In the genomic region with DNA sequence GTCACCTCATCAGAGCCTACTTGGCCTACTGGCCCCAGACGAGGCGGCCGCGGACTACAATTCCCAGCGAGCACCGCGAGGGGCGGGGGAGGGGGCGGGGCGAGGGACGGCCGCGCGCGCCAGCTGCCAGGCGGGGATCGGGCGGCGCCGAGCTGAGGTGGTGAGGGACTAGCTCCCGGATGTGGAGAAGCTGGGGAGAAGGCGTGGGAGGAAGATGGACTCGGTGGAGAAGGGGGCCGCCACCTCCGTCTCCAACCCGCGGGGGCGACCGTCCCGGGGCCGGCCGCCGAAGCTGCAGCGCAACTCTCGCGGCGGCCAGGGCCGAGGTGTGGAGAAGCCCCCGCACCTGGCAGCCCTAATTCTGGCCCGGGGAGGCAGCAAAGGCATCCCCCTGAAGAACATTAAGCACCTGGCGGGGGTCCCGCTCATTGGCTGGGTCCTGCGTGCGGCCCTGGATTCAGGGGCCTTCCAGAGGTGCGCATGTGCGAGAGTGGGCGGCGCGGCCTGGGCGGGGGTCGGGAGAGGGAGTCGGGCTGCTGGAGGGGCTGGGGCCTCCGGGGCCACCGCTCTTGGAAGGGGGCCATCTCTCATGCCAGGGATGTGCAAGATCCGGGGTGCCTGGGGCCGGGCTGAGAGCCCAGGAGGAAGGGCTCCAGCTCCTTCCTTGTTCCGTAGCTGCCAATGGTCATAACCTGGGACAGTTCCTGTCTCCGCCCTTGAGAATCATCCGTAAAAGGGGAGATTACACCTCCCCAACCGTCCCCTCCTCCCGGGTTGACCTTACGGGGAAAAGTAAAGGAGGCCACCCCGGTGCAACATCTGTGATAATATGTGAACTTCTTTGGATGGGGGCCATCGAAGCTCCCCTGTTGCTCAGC, we compare ENCODE assay signal across 1 cellular context.
TF ChIP-seq lines count a peak whose summit lies in the region.

A gene (plus strand): TSS at position 129 of the 878 bp plus-strand sequence. CDS start 86 bp downstream, at position 215.

TF ChIP-seq in K562, 482 proteins besides CTCF, POLR2A, EP300 and RAD21 (continued from another document and continues in another):
- TF ChIP-seq, protein P1, sequence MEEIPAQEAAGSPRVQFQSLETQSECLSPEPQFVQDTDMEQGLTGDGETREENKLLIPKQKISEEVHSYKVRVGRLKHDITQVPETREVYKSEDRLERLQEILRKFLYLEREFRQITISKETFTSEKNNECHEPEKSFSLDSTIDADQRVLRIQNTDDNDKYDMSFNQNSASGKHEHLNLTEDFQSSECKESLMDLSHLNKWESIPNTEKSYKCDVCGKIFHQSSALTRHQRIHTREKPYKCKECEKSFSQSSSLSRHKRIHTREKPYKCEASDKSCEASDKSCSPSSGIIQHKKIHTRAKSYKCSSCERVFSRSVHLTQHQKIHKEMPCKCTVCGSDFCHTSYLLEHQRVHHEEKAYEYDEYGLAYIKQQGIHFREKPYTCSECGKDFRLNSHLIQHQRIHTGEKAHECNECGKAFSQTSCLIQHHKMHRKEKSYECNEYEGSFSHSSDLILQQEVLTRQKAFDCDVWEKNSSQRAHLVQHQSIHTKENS (CRISPR knock-in tag; IDR thresholded peaks at IDR 0.05): no peak
- no peak for TF ChIP-seq TAF15 (IDR thresholded peaks at IDR 0.05; ENCODE audit: low read depth, low read length)
- no peak for TF ChIP-seq ZNF165 (CRISPR knock-in tag; IDR thresholded peaks at IDR 0.05; ENCODE audit: borderline replicate concordance)
- TF ChIP-seq, protein P2, sequence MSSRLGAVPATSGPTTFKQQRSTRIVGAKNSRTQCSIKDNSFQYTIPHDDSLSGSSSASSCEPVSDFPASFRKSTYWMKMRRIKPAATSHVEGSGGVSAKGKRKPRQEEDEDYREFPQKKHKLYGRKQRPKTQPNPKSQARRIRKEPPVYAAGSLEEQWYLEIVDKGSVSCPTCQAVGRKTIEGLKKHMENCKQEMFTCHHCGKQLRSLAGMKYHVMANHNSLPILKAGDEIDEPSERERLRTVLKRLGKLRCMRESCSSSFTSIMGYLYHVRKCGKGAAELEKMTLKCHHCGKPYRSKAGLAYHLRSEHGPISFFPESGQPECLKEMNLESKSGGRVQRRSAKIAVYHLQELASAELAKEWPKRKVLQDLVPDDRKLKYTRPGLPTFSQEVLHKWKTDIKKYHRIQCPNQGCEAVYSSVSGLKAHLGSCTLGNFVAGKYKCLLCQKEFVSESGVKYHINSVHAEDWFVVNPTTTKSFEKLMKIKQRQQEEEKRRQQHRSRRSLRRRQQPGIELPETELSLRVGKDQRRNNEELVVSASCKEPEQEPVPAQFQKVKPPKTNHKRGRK (tag; IDR thresholded peaks at IDR 0.05): no peak
- TF ChIP-seq BACH1 (tag; IDR thresholded peaks at IDR 0.05): no peak
- TF ChIP-seq, protein P3, sequence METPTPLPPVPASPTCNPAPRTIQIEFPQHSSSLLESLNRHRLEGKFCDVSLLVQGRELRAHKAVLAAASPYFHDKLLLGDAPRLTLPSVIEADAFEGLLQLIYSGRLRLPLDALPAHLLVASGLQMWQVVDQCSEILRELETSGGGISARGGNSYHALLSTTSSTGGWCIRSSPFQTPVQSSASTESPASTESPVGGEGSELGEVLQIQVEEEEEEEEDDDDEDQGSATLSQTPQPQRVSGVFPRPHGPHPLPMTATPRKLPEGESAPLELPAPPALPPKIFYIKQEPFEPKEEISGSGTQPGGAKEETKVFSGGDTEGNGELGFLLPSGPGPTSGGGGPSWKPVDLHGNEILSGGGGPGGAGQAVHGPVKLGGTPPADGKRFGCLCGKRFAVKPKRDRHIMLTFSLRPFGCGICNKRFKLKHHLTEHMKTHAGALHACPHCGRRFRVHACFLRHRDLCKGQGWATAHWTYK (CRISPR knock-in tag; IDR thresholded peaks at IDR 0.05): no peak
- TF ChIP-seq, protein P4, sequence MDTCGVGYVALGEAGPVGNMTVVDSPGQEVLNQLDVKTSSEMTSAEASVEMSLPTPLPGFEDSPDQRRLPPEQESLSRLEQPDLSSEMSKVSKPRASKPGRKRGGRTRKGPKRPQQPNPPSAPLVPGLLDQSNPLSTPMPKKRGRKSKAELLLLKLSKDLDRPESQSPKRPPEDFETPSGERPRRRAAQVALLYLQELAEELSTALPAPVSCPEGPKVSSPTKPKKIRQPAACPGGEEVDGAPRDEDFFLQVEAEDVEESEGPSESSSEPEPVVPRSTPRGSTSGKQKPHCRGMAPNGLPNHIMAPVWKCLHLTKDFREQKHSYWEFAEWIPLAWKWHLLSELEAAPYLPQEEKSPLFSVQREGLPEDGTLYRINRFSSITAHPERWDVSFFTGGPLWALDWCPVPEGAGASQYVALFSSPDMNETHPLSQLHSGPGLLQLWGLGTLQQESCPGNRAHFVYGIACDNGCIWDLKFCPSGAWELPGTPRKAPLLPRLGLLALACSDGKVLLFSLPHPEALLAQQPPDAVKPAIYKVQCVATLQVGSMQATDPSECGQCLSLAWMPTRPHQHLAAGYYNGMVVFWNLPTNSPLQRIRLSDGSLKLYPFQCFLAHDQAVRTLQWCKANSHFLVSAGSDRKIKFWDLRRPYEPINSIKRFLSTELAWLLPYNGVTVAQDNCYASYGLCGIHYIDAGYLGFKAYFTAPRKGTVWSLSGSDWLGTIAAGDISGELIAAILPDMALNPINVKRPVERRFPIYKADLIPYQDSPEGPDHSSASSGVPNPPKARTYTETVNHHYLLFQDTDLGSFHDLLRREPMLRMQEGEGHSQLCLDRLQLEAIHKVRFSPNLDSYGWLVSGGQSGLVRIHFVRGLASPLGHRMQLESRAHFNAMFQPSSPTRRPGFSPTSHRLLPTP (IDR thresholded peaks at IDR 0.05; ENCODE audit: borderline replicate concordance, extremely low read depth, insufficient read length): no peak
- TF ChIP-seq, protein P5, sequence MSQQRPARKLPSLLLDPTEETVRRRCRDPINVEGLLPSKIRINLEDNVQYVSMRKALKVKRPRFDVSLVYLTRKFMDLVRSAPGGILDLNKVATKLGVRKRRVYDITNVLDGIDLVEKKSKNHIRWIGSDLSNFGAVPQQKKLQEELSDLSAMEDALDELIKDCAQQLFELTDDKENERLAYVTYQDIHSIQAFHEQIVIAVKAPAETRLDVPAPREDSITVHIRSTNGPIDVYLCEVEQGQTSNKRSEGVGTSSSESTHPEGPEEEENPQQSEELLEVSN (IDR thresholded peaks at IDR 0.05; ENCODE audit: borderline replicate concordance in 1 of 2, extremely low read depth in 1 of 2, insufficient read depth in 1 of 2, insufficient read length in 1 of 2, low read depth in 1 of 2, low read length in 1 of 2, poor library complexity in 1 of 2, severe bottlenecking in 1 of 2): no peak
- TF ChIP-seq SRSF9 (IDR thresholded peaks at IDR 0.05; ENCODE audit: borderline replicate concordance, low read depth, low read length): no peak
- TF ChIP-seq ZNF444 (CRISPR knock-in tag; IDR thresholded peaks at IDR 0.05): no peak
- TF ChIP-seq TEAD4 (IDR thresholded peaks at IDR 0.05; ENCODE audit: low read length): peak; percentile 82
- TF ChIP-seq TEAD4 (CRISPR knock-in tag; IDR thresholded peaks at IDR 0.05; ENCODE audit: borderline replicate concordance): no peak
- TF ChIP-seq POLR2B (IDR thresholded peaks at IDR 0.05; ENCODE audit: low read depth, partially characterized antibody): peak; percentile 66
- TF ChIP-seq CBX3 (IDR thresholded peaks at IDR 0.05; ENCODE audit: borderline replicate concordance in 1 of 2, low read length in 2 of 2): no peak
- no peak for TF ChIP-seq HNRNPK (IDR thresholded peaks at IDR 0.05; ENCODE audit: low read depth, low read length, poor library complexity, severe bottlenecking)
- no peak for TF ChIP-seq SAFB2 (IDR thresholded peaks at IDR 0.05; ENCODE audit: borderline replicate concordance, low read depth, low read length, severe bottlenecking)
- TF ChIP-seq ASH1L (IDR thresholded peaks at IDR 0.05; ENCODE audit: borderline replicate concordance, low read depth, partially characterized antibody): no peak
- TF ChIP-seq RBM39 (optimal IDR thresholded peaks at IDR 0.05; ENCODE audit: low read depth, low read length): no peak
- TF ChIP-seq SNRNP70 (optimal IDR thresholded peaks at IDR 0.05; ENCODE audit: low read depth, low read length): no peak
- no peak for TF ChIP-seq NR4A1 (CRISPR knock-in tag; IDR thresholded peaks at IDR 0.05)
- no peak for TF ChIP-seq NR4A1 (tag; IDR thresholded peaks at IDR 0.05)
- no peak for TF ChIP-seq ZC3H11A (IDR thresholded peaks at IDR 0.05; ENCODE audit: low read depth, low read length)
- TF ChIP-seq U2AF1 (optimal IDR thresholded peaks at IDR 0.05; ENCODE audit: low read depth, low read length): no peak
- TF ChIP-seq XRCC4 (IDR thresholded peaks at IDR 0.05; ENCODE audit: extremely low read depth, insufficient read depth, insufficient read length): no peak
- TF ChIP-seq, protein P6, sequence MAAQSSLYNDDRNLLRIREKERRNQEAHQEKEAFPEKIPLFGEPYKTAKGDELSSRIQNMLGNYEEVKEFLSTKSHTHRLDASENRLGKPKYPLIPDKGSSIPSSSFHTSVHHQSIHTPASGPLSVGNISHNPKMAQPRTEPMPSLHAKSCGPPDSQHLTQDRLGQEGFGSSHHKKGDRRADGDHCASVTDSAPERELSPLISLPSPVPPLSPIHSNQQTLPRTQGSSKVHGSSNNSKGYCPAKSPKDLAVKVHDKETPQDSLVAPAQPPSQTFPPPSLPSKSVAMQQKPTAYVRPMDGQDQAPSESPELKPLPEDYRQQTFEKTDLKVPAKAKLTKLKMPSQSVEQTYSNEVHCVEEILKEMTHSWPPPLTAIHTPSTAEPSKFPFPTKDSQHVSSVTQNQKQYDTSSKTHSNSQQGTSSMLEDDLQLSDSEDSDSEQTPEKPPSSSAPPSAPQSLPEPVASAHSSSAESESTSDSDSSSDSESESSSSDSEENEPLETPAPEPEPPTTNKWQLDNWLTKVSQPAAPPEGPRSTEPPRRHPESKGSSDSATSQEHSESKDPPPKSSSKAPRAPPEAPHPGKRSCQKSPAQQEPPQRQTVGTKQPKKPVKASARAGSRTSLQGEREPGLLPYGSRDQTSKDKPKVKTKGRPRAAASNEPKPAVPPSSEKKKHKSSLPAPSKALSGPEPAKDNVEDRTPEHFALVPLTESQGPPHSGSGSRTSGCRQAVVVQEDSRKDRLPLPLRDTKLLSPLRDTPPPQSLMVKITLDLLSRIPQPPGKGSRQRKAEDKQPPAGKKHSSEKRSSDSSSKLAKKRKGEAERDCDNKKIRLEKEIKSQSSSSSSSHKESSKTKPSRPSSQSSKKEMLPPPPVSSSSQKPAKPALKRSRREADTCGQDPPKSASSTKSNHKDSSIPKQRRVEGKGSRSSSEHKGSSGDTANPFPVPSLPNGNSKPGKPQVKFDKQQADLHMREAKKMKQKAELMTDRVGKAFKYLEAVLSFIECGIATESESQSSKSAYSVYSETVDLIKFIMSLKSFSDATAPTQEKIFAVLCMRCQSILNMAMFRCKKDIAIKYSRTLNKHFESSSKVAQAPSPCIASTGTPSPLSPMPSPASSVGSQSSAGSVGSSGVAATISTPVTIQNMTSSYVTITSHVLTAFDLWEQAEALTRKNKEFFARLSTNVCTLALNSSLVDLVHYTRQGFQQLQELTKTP (IDR thresholded peaks at IDR 0.05; ENCODE audit: low read depth in 1 of 2, partially characterized antibody in 2 of 2): no peak
- no peak for TF ChIP-seq HNRNPH1 (optimal IDR thresholded peaks at IDR 0.05; ENCODE audit: low read depth, low read length)
- no peak for TF ChIP-seq ZNF217 (CRISPR knock-in tag; IDR thresholded peaks at IDR 0.05)
- TF ChIP-seq, protein P7, sequence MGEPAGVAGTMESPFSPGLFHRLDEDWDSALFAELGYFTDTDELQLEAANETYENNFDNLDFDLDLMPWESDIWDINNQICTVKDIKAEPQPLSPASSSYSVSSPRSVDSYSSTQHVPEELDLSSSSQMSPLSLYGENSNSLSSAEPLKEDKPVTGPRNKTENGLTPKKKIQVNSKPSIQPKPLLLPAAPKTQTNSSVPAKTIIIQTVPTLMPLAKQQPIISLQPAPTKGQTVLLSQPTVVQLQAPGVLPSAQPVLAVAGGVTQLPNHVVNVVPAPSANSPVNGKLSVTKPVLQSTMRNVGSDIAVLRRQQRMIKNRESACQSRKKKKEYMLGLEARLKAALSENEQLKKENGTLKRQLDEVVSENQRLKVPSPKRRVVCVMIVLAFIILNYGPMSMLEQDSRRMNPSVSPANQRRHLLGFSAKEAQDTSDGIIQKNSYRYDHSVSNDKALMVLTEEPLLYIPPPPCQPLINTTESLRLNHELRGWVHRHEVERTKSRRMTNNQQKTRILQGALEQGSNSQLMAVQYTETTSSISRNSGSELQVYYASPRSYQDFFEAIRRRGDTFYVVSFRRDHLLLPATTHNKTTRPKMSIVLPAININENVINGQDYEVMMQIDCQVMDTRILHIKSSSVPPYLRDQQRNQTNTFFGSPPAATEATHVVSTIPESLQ (CRISPR knock-in tag; IDR thresholded peaks at IDR 0.05): no peak
- no peak; the same call in 1 of the 2 replicates for TF ChIP-seq CREB1 (IDR thresholded peaks at IDR 0.05)
- TF ChIP-seq CREB1 (CRISPR knock-in tag; IDR thresholded peaks at IDR 0.05): no peak
- TF ChIP-seq, protein P8, sequence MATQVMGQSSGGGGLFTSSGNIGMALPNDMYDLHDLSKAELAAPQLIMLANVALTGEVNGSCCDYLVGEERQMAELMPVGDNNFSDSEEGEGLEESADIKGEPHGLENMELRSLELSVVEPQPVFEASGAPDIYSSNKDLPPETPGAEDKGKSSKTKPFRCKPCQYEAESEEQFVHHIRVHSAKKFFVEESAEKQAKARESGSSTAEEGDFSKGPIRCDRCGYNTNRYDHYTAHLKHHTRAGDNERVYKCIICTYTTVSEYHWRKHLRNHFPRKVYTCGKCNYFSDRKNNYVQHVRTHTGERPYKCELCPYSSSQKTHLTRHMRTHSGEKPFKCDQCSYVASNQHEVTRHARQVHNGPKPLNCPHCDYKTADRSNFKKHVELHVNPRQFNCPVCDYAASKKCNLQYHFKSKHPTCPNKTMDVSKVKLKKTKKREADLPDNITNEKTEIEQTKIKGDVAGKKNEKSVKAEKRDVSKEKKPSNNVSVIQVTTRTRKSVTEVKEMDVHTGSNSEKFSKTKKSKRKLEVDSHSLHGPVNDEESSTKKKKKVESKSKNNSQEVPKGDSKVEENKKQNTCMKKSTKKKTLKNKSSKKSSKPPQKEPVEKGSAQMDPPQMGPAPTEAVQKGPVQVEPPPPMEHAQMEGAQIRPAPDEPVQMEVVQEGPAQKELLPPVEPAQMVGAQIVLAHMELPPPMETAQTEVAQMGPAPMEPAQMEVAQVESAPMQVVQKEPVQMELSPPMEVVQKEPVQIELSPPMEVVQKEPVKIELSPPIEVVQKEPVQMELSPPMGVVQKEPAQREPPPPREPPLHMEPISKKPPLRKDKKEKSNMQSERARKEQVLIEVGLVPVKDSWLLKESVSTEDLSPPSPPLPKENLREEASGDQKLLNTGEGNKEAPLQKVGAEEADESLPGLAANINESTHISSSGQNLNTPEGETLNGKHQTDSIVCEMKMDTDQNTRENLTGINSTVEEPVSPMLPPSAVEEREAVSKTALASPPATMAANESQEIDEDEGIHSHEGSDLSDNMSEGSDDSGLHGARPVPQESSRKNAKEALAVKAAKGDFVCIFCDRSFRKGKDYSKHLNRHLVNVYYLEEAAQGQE (CRISPR knock-in tag; IDR thresholded peaks at IDR 0.05; ENCODE audit: low read depth): no peak
- TF ChIP-seq ZNF347 (CRISPR knock-in tag; IDR thresholded peaks at IDR 0.05; ENCODE audit: low read depth): no peak
- TF ChIP-seq BHLHE40 (IDR thresholded peaks at IDR 0.05; ENCODE audit: low read length): 0 out of 2 replicates have a peak, but pooled peaks have one; percentile 8
